In genomic region chr2:119837350-119837749, GRCh38 we compare ENCODE assay signal across 18 cellular contexts.
"Had no signal": no experiment of that assay in that cellular context is flagged by ENCODE, and none has a peak within 500 bp of the region (broad histone marks: within the 10 kb centered on the region; RNA-seq: fewer than 3 reads in every experiment).

No MANE protein-coding gene starts in this region.

- ATAC-seq: activated T-cell treated with anti-CD3 and anti-CD28 coated beads, Interleukin-2, amount 50 U/mL, for 72 hours; left cardiac atrium had no signal

- H3K4me3 Mint-ChIP-seq: activated CD4-positive, alpha-beta T cell treated with anti-CD3 and anti-CD28 coated beads, Interleukin-2, amount 10 ng/mL, durations not matched to agents 7 days and 5 days; activated naive CD4-positive, alpha-beta T cell treated with anti-CD3 and anti-CD28 coated beads, Interleukin-2, amount 50 U/mL, for 24 hours; activated T-cell treated with anti-CD3 and anti-CD28 coated beads, Interleukin-2, amount 50 U/mL, for 72 hours; nephron; T-helper 2 cell treated with Interferon-gamma antibody and Interleukin-4, amounts not matched to agents 5 μg/mL and 100 μg/mL, for 36 hours had no signal

- H3K27ac Mint-ChIP-seq: activated CD4-positive, alpha-beta T cell treated with anti-CD3 and anti-CD28 coated beads, Interleukin-2, amount 10 ng/mL, durations not matched to agents 7 days and 5 days; activated T-cell treated with anti-CD3 and anti-CD28 coated beads, Interleukin-2, amount 50 U/mL, for 72 hours; nephron; T-helper 2 cell treated with Interferon-gamma antibody and Interleukin-4, amounts not matched to agents 5 μg/mL and 100 μg/mL, for 36 hours had no signal

- H3K4me1 ChIP-seq: ascending aorta, tibial nerve, uterus had no signal

- H3K9me3 Mint-ChIP-seq: activated CD4-positive, alpha-beta T cell treated with anti-CD3 and anti-CD28 coated beads, Interleukin-2, amount 10 ng/mL, durations not matched to agents 7 days and 5 days; activated naive CD4-positive, alpha-beta T cell treated with anti-CD3 and anti-CD28 coated beads, Interleukin-2, amount 50 U/mL, for 24 hours; activated T-cell treated with anti-CD3 and anti-CD28 coated beads, Interleukin-2, amount 50 U/mL, for 72 hours had no signal

- FAIRE-seq: TTC549 had no signal

- H3K27ac ChIP-seq: ascending aorta, coronary artery, esophagus muscularis mucosa, lower lobe of right lung, tibial nerve, uterus had no signal

- DNase-seq: activated CD4-positive, alpha-beta T cell treated with anti-CD3 and anti-CD28 coated beads, Interleukin-2, amount 10 ng/mL, durations not matched to agents 7 days and 5 days; activated CD8-positive, alpha-beta memory T cell treated with anti-CD3 and anti-CD28 coated beads, Interleukin-2, amount 50 U/mL, for 48 hours; activated gamma-delta T cell; activated T-cell treated with anti-CD3 and anti-CD28 coated beads, Interleukin-2, amount 50 U/mL, for 72 hours; left cardiac atrium; nucleus accumbens; stimulated activated CD8-positive, alpha-beta memory T cell treated with anti-CD3 and anti-CD28 coated beads, Interleukin-4, amount 100 ng/mL, for 48 hours; stimulated activated naive CD4-positive, alpha-beta T cell treated with Interleukin-2 at 50 U/mL for 16 hours; uterus had no signal

- H3K27me3 ChIP-seq: ascending aorta, esophagus muscularis mucosa, tibial nerve, uterus had no signal

- H3K4me3 ChIP-seq: ascending aorta, coronary artery, esophagus muscularis mucosa, lower lobe of right lung, tibial nerve, uterus had no signal

- H3K36me3 ChIP-seq: ascending aorta, esophagus muscularis mucosa, lower lobe of right lung, uterus had no signal

- H3K9me3 ChIP-seq: ascending aorta, esophagus muscularis mucosa, lower lobe of right lung, tibial nerve, uterus had no signal

- H3K27me3 Mint-ChIP-seq: activated CD4-positive, alpha-beta T cell treated with anti-CD3 and anti-CD28 coated beads, Interleukin-2, amount 10 ng/mL, durations not matched to agents 7 days and 5 days; activated naive CD4-positive, alpha-beta T cell treated with anti-CD3 and anti-CD28 coated beads, Interleukin-2, amount 50 U/mL, for 24 hours had no signal
